8 cellular contexts compared by ENCODE assay signal in the genomic region with DNA sequence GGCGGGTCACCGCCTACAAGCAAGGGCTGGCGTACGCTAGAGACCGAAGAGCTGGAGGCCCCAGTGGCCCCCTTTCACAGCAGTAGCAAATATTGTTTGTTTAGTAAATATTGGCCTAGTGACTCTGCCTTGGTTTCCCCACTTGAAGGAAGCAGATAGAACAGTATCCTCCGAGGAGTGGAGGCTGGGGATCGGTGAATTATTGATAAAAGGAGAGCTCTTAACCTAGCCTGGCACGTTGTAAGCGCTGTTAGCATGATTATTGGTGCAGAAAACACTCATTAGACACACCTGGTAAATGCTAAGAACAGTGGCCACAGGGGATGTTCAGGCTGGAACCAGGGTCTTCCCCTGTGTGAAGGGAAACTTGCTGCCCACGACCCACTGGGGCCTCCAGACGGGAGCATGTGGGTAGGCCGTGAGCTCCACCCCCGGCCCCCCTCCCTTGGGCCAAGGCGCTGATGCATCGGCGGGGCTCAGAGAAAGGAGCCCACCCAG. TPM values are rescaled to one million over a fixed set of nuclear protein-coding genes. Genes with fewer than 3 reads are reported as not detected.
DNase-seq lines count a peak whose midpoint lies in the region; ATAC-seq, FAIRE-seq and TF ChIP-seq lines count a peak whose summit lies in the region.

No MANE protein-coding gene starts in this region.

- no peaks in the 10 kb centered on the region for H3K27me3 Mint-ChIP-seq in activated naive CD8-positive, alpha-beta T cell treated with anti-CD3 and anti-CD28 coated beads, Interleukin-2, amount 10 ng/mL, durations not matched to agents 7 days and 5 days
- H3K27me3 Mint-ChIP-seq in stimulated activated naive CD8-positive, alpha-beta T cell treated with anti-CD3 and anti-CD28 coated beads, Interleukin-15, amount 100 ng/mL, for 72 hours, result no peaks in the 10 kb centered on the region

- FAIRE-seq in H54 (lab: Jason Lieb, UNC), result no peak

- peak overlapping the region; percentile 100 for H3K27ac Mint-ChIP-seq in activated naive CD8-positive, alpha-beta T cell treated with anti-CD3 and anti-CD28 coated beads, Interleukin-2, amount 10 ng/mL, durations not matched to agents 7 days and 5 days
- peak overlapping the region; percentile 97 to 100 for H3K27ac Mint-ChIP-seq in stimulated activated naive CD8-positive, alpha-beta T cell treated with anti-CD3 and anti-CD28 coated beads, Interleukin-15, amount 100 ng/mL, for 72 hours

- no peaks in the 10 kb centered on the region for H3K9me3 Mint-ChIP-seq in activated naive CD8-positive, alpha-beta T cell treated with anti-CD3 and anti-CD28 coated beads, Interleukin-2, amount 10 ng/mL, durations not matched to agents 7 days and 5 days
- H3K9me3 Mint-ChIP-seq in stimulated activated naive CD8-positive, alpha-beta T cell treated with anti-CD3 and anti-CD28 coated beads, Interleukin-15, amount 100 ng/mL, for 72 hours, result no peaks in the 10 kb centered on the region

- ATAC-seq in GM18868 (IDR thresholded peaks at IDR 0.05; ENCODE audit: unreplicated experiment), result peak; percentile 10
- peak; percentile 10 for ATAC-seq in HG03039 (IDR thresholded peaks at IDR 0.05; ENCODE audit: unreplicated experiment)
- peak; percentile 1 for ATAC-seq in activated naive CD8-positive, alpha-beta T cell treated with anti-CD3 and anti-CD28 coated beads, Interleukin-2, amount 10 ng/mL, durations not matched to agents 7 days and 5 days (ENCODE audit: low read depth)
- ATAC-seq in stimulated activated naive CD8-positive, alpha-beta T cell treated with anti-CD3 and anti-CD28 coated beads, Interleukin-15, amount 100 ng/mL, for 72 hours, result peak; percentile 35

- peak overlapping the region; percentile 90 for H3K4me3 ChIP-seq in iPS-18c (ENCODE audit: insufficient read depth, low read depth, low read length)

- peaks cover 24% of the 10 kb centered on the region for H3K36me3 Mint-ChIP-seq in activated naive CD8-positive, alpha-beta T cell treated with anti-CD3 and anti-CD28 coated beads, Interleukin-2, amount 10 ng/mL, durations not matched to agents 7 days and 5 days

- H3K4me1 Mint-ChIP-seq in activated naive CD8-positive, alpha-beta T cell treated with anti-CD3 and anti-CD28 coated beads, Interleukin-2, amount 10 ng/mL, durations not matched to agents 7 days and 5 days, result peaks cover 25% of the 10 kb centered on the region
- H3K4me1 Mint-ChIP-seq in stimulated activated naive CD8-positive, alpha-beta T cell treated with anti-CD3 and anti-CD28 coated beads, Interleukin-15, amount 100 ng/mL, for 72 hours, result peaks cover 40% of the 10 kb centered on the region

- H3K9me3 ChIP-seq in iPS-18c (ENCODE audit: control insufficient read depth, insufficient read depth, low read length), result peaks cover 5% of the 10 kb centered on the region

- no peak for DNase-seq in activated naive CD8-positive, alpha-beta T cell treated with anti-CD3 and anti-CD28 coated beads, Interleukin-2, amount 10 ng/mL, durations not matched to agents 7 days and 5 days
- DNase-seq in stimulated activated naive CD8-positive, alpha-beta T cell treated with anti-CD3 and anti-CD28 coated beads, Interleukin-15, amount 100 ng/mL, for 72 hours, result no peak
- DNase-seq in globus pallidus (ENCODE audit: low spot score) (no peak), NOMO-1 treated with dmso at 0.1 percent for 144 hours (lab: John Stamatoyannopoulos, UW; ENCODE audit: unreplicated experiment) (no peak), H54 (ENCODE audit: insufficient read length, low spot score) (no peak)

- POLR2A ChIA-PET in activated naive CD8-positive, alpha-beta T cell treated with anti-CD3 and anti-CD28 coated beads, Interleukin-2, amount 10 ng/mL, durations not matched to agents 7 days and 5 days (lab: Charles Lee), result interaction anchor here (0.6 to 2.2 kb wide), 32 partner anchors 14 to 854 kb away, joined by 3 to 216 read pairs (median 4); a partner anchor contains a TSS

- peak overlapping the region; percentile 98 for H3K4me3 Mint-ChIP-seq in activated naive CD8-positive, alpha-beta T cell treated with anti-CD3 and anti-CD28 coated beads, Interleukin-2, amount 10 ng/mL, durations not matched to agents 7 days and 5 days
- peak overlapping the region; percentile 93 to 97 for H3K4me3 Mint-ChIP-seq in stimulated activated naive CD8-positive, alpha-beta T cell treated with anti-CD3 and anti-CD28 coated beads, Interleukin-15, amount 100 ng/mL, for 72 hours

- no peak for TF ChIP-seq POLR2A in H54 (IDR thresholded peaks at IDR 0.05; ENCODE audit: low read depth, low read length)

RNA-seq across cellular contexts. Expression of a gene that starts 2.2 kb away (rescaled TPM):
- 100 to 1,000 TPM; 167 to 178 TPM for total RNA-seq in activated naive CD8-positive, alpha-beta T cell treated with anti-CD3 and anti-CD28 coated beads, Interleukin-2, amount 10 ng/mL, durations not matched to agents 7 days and 5 days

RNA-seq across cellular contexts. Expression of a gene that starts 2.2 kb away (rescaled TPM):
- 10 to 100 TPM; 67.1 to 69.9 TPM for total RNA-seq in activated naive CD8-positive, alpha-beta T cell treated with anti-CD3 and anti-CD28 coated beads, Interleukin-2, amount 10 ng/mL, durations not matched to agents 7 days and 5 days

RNA-seq across cellular contexts. Expression of a gene that starts 34.3 kb away (rescaled TPM):
- total RNA-seq in activated naive CD8-positive, alpha-beta T cell treated with anti-CD3 and anti-CD28 coated beads, Interleukin-2, amount 10 ng/mL, durations not matched to agents 7 days and 5 days, result 10 to 100 TPM; 56.3 to 57.2 TPM

RNA-seq across cellular contexts. Expression of a gene that starts 35.9 kb away (rescaled TPM):
- total RNA-seq in activated naive CD8-positive, alpha-beta T cell treated with anti-CD3 and anti-CD28 coated beads, Interleukin-2, amount 10 ng/mL, durations not matched to agents 7 days and 5 days, result 10 to 100 TPM; 54.3 to 55.8 TPM

RNA-seq across cellular contexts. Expression of a gene that starts 49.7 kb away (rescaled TPM):
- total RNA-seq in activated naive CD8-positive, alpha-beta T cell treated with anti-CD3 and anti-CD28 coated beads, Interleukin-2, amount 10 ng/mL, durations not matched to agents 7 days and 5 days, result 1 to 10 TPM; 3.7 TPM
